In genomic region chr21:28063241-28063640, GRCh38 we compare ENCODE assay signal across 17 cellular contexts.
DNase-seq lines count a peak whose midpoint lies in the region; ATAC-seq and TF ChIP-seq lines count a peak whose summit lies in the region.
"Had no signal": no experiment of that assay in that cellular context is flagged by ENCODE, and none has a peak within 500 bp of the region (broad histone marks: within the 10 kb centered on the region; RNA-seq: fewer than 3 reads in every experiment).

No MANE protein-coding gene starts in this region.

- POLR2A ChIA-PET in OCI-LY7 (lab: Charles Lee), result no interaction called here

- no peaks in the 10 kb centered on the region for H4K20me1 ChIP-seq in OCI-LY7 (ENCODE audit: insufficient read depth, low read length)
- H4K20me1 ChIP-seq in osteoblast (ENCODE audit: insufficient read depth, low read length), result no peaks in the 10 kb centered on the region
- H4K20me1 ChIP-seq: BLaER1 had no signal

- H3K9me2 ChIP-seq in OCI-LY7 (ENCODE audit: insufficient read depth, low read length), result no peaks in the 10 kb centered on the region

- TF ChIP-seq EP300 in stomach (IDR thresholded peaks at IDR 0.05) (no peak), gastroesophageal sphincter (IDR thresholded peaks at IDR 0.05) (no peak)

- H3K27me3 ChIP-seq in SJCRH30, result no peaks in the 10 kb centered on the region
- H3K27me3 ChIP-seq in osteoblast (ENCODE audit: insufficient read depth, low read length), result no peaks in the 10 kb centered on the region
- H3K27me3 ChIP-seq in stomach, result no peaks in the 10 kb centered on the region
- H3K27me3 ChIP-seq in gastroesophageal sphincter, result no peaks in the 10 kb centered on the region
- H3K27me3 ChIP-seq: BLaER1 had no signal

- H3K4me1 ChIP-seq in OCI-LY7 (ENCODE audit: insufficient read depth, low read length, poor library complexity, severe bottlenecking) (peaks cover 44% of the 10 kb centered on the region), SJCRH30 (peaks cover 3% of the 10 kb centered on the region), osteoblast (ENCODE audit: insufficient read depth, low read length) (peaks cover 10% of the 10 kb centered on the region), stomach (peaks cover 0 to 3% (median 0%) of the 10 kb centered on the region in 4 donors), gastroesophageal sphincter (peaks cover 0 to 24% (median under 1%) of the 10 kb centered on the region in 3 donors)

- H3K9me3 ChIP-seq in OCI-LY7 (ENCODE audit: low read length) (no peaks in the 10 kb centered on the region), SJCRH30 (replicated peaks) (0 out of 2 replicates have a peak, but pooled peaks cover 8% of the 10 kb centered on the region), osteoblast (ENCODE audit: low read depth, low read length) (no peaks in the 10 kb centered on the region), stomach (no peaks in the 10 kb centered on the region), gastroesophageal sphincter (no peaks in the 10 kb centered on the region)
- H3K9me3 ChIP-seq: BLaER1 had no signal

- no TSS peak for BruUV-seq in OCI-LY7 (replicated peaks; lab: Mats Ljungman, UMichigan)

- WGBS in stomach, 5 donors, result 65 to 78% (median 74%) methylated on average over 2 of the region's 2 CpGs
- 88 to 100% methylated on average over 1 to 2 of the region's 2 CpGs for WGBS in gastroesophageal sphincter (ENCODE audit: low coverage in 1 of 2), 2 donors

- no peak for TF ChIP-seq CTCF in OCI-LY7 (conservative IDR thresholded peaks at IDR 0.05; ENCODE audit: low read length)
- no peak for TF ChIP-seq CTCF in osteoblast (IDR thresholded peaks at IDR 0.05; ENCODE audit: extremely low read depth, low read depth, low read length)
- TF ChIP-seq CTCF in stomach (IDR thresholded peaks at IDR 0.05), result no peak
- no peak for TF ChIP-seq CTCF in gastroesophageal sphincter (IDR thresholded peaks at IDR 0.05)

- CTCF ChIA-PET in OCI-LY7 (lab: Charles Lee; ENCODE audit: unreplicated experiment), result no interaction called here

- DNase-seq in NCI-H526 (lab: John Stamatoyannopoulos, UW), result peak; percentile 71 to 80
- peak; percentile 43 for DNase-seq in OCI-LY7 (ENCODE audit: low spot score)
- DNase-seq in SJCRH30, result peak; percentile 13 to 60
- no peak for DNase-seq in osteoblast (ENCODE audit: insufficient read length, low spot score, missing footprints)
- DNase-seq in NCI-H82 (lab: John Stamatoyannopoulos, UW), result no peak
- DNase-seq in stomach, result no peak
- DNase-seq in DMS 273 (lab: John Stamatoyannopoulos, UW; ENCODE audit: unreplicated experiment), result no peak
- DNase-seq: CD4-positive, CD25-positive, alpha-beta regulatory T cell; CD8-positive, alpha-beta T cell; DMS53; DMS79 treated with DMSO at 0.1 percent for 48 hours; GF-D8; H7 had no signal

- H3K27ac ChIP-seq in OCI-LY7 (ENCODE audit: low read depth, low read length, poor library complexity, severe bottlenecking) (no peak overlapping the region), SJCRH30 (no peak overlapping the region), osteoblast (ENCODE audit: low read depth, low read length) (no peak overlapping the region), stomach (no peak overlapping the region), gastroesophageal sphincter (no peak overlapping the region)
- H3K27ac ChIP-seq: BLaER1, C4-2B had no signal

- H3K79me2 ChIP-seq in OCI-LY7 (ENCODE audit: insufficient read depth, low read depth, low read length) (no peaks in the 10 kb centered on the region), osteoblast (ENCODE audit: insufficient read depth, low read length) (no peaks in the 10 kb centered on the region)

- intact Hi-C loops in OCI-LY7 (cut with micrococcal nuclease; ENCODE audit: unreplicated experiment), result loop anchor here (10.0 kb wide), 1 partner anchor 272 kb away; no protein-coding TSS in a partner anchor
- intact Hi-C loops in stomach (cut with DNase I; ENCODE audit: low total_unique reads), result no loop called here

- H2AFZ ChIP-seq in OCI-LY7 (ENCODE audit: low read length) (peak overlapping the region; percentile 23; the same call in 1 of the 2 replicates), osteoblast (ENCODE audit: low read length) (peak overlapping the region; percentile 39)

- H3K4me2 ChIP-seq in OCI-LY7 (ENCODE audit: low read length) (peak overlapping the region; percentile 24; the same call in 1 of the 2 replicates), osteoblast (ENCODE audit: insufficient read depth, low read length) (no peak overlapping the region)
- H3K4me2 ChIP-seq: BLaER1 had no signal

- H3K4me3 ChIP-seq in OCI-LY7 (ENCODE audit: low read depth, low read length, poor library complexity, severe bottlenecking) (no peak overlapping the region), SJCRH30 (no peak overlapping the region), osteoblast (ENCODE audit: insufficient read depth, low read length) (no peak overlapping the region), stomach (no peak overlapping the region), gastroesophageal sphincter (no peak overlapping the region)
- H3K4me3 ChIP-seq: BLaER1 had no signal

- H3K36me3 ChIP-seq in OCI-LY7 (ENCODE audit: insufficient read depth, low read length) (no peaks in the 10 kb centered on the region), SJCRH30 (no peaks in the 10 kb centered on the region), osteoblast (ENCODE audit: insufficient read depth, low read length) (no peaks in the 10 kb centered on the region), stomach (no peaks in the 10 kb centered on the region), gastroesophageal sphincter (no peaks in the 10 kb centered on the region)
- H3K36me3 ChIP-seq: BLaER1 had no signal

- TF ChIP-seq POLR2A in stomach (IDR thresholded peaks at IDR 0.05), result no peak
- no peak for TF ChIP-seq POLR2A in gastroesophageal sphincter (IDR thresholded peaks at IDR 0.05)

- ATAC-seq in gastroesophageal sphincter, result no peak
- ATAC-seq: CD8-positive, alpha-beta T cell; HCT116 had no signal

Comparison
In these comparisons a context has a peak if more than half of its experiments do, and no peak if none do; other contexts are left out.
1. DNase-seq: peak in NCI-H526 (2 of 2), OCI-LY7 (single experiment) and SJCRH30 (2 of 2); none in osteoblast (single experiment), NCI-H82 (single experiment), stomach (single experiment) and DMS 273 (single experiment).